11 cellular contexts compared by ENCODE assay signal in the genomic region with DNA sequence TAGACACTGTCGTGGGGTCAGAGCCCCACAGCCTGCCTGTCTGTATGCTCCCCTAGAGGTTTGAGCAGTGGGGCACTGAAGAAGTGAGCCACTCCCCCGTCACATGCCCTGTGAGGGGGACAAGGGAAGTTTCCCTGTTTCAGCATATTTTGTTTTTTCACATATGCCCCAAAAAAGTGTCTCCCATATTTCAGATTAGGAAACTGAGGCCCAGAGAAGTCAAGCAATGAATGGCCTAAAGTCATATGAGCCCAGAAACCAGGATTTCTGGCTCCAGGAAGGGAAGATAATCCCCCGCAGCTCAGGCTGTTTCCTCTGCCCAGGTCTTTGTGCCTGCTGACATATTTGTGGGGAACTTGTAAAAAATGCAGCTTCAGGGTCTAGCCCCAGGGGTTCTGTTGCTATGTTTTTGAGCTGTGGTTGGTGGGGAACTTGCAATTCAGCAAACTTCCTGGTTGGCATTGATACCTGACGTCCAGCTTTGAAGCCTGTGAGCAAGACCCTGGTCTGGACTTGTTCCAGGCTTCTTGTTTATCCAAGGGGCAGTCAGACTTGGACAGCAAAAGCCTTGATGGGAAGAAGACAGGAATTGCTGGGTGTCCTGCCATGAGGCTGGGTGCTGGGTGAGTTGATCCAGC.
"Had no signal": no experiment of that assay in that cellular context is flagged by ENCODE, and none has a peak within 500 bp of the region (broad histone marks: within the 10 kb centered on the region; RNA-seq: fewer than 3 reads in every experiment).

No MANE protein-coding gene starts in this region.

- H3K4me1 Mint-ChIP-seq: immature natural killer cell had no signal

- H3K79me2 ChIP-seq: parathyroid adenoma had no signal

- H3K4me3 ChIP-seq: dorsolateral prefrontal cortex, uterus had no signal

- H2AFZ ChIP-seq: parathyroid adenoma had no signal

- H3K36me3 Mint-ChIP-seq: activated naive CD4-positive, alpha-beta T cell treated with anti-CD3 and anti-CD28 coated beads, Interleukin-2, amount 50 U/mL, for 72 hours; immature natural killer cell; naive B cell had no signal

- H3K27me3 Mint-ChIP-seq: naive B cell had no signal

- H3K27ac Mint-ChIP-seq: immature natural killer cell, naive B cell had no signal

- H3K9me3 Mint-ChIP-seq: activated naive CD4-positive, alpha-beta T cell treated with anti-CD3 and anti-CD28 coated beads, Interleukin-2, amount 50 U/mL, for 72 hours; activated T-cell treated with anti-CD3 and anti-CD28 coated beads, Interleukin-2, amount 50 U/mL, for 4 hours; immature natural killer cell; naive B cell had no signal

- H3K36me3 ChIP-seq: uterus had no signal

- H3K27ac ChIP-seq: parathyroid adenoma, uterus had no signal

- DNase-seq: activated effector memory CD4-positive, alpha-beta T cell treated with anti-CD3 and anti-CD28 coated beads, Interleukin-2, amount 50 U/mL, for 16 hours; activated T-cell treated with anti-CD3 and anti-CD28 coated beads, Interleukin-2, amount 50 U/mL, for 4 hours; amniotic stem cell; immature natural killer cell; naive B cell; retina; stimulated activated CD4-positive, alpha-beta T cell treated with anti-CD3 and anti-CD28 coated beads, Interleukin-4, amount 100 ng/mL, for 4 hours; uterus had no signal

- H3K27me3 ChIP-seq: dorsolateral prefrontal cortex, uterus had no signal

- H3K4me3 Mint-ChIP-seq: activated T-cell treated with anti-CD3 and anti-CD28 coated beads, Interleukin-2, amount 50 U/mL, for 4 hours; immature natural killer cell; naive B cell had no signal

- ATAC-seq: activated naive CD4-positive, alpha-beta T cell treated with anti-CD3 and anti-CD28 coated beads, Interleukin-2, amount 50 U/mL, for 72 hours; activated T-cell treated with anti-CD3 and anti-CD28 coated beads, Interleukin-2, amount 50 U/mL, for 4 hours had no signal

- H3K4me1 ChIP-seq: parathyroid adenoma, uterus had no signal
